In genomic region chr16:630815-631405, GRCh38 we compare ENCODE assay signal across 8 cellular contexts. TPM values are rescaled to one million over a fixed set of nuclear protein-coding genes. Genes with fewer than 3 reads are reported as not detected.
DNase-seq lines count a peak whose midpoint lies in the region; ATAC-seq, FAIRE-seq and TF ChIP-seq lines count a peak whose summit lies in the region.
"Had no signal": no experiment of that assay in that cellular context is flagged by ENCODE, and none has a peak within 500 bp of the region (broad histone marks: within the 10 kb centered on the region; RNA-seq: fewer than 3 reads in every experiment).

WFIKKN1 (plus strand) TSS chr16:630985; CDS start chr16:631254, 269 bp downstream.

- ATAC-seq in WTC11, result peak; percentile 83
- no peak for ATAC-seq in GM19467 (IDR thresholded peaks at IDR 0.05; ENCODE audit: unreplicated experiment)

- H3K27ac Mint-ChIP-seq in WTC11, result peak within 1 kb of the TSS; percentile 41
- H3K27ac Mint-ChIP-seq: activated CD4-positive, alpha-beta memory T cell treated with anti-CD3 and anti-CD28 coated beads for 36 hours had no signal

- H3K79me2 ChIP-seq in smooth muscle cell (ENCODE audit: low read depth), result peaks cover 10% of the 10 kb centered on the region

- peaks cover 11% of the 10 kb centered on the region for H4K20me1 ChIP-seq in smooth muscle cell (ENCODE audit: low read depth)

- H3K36me3 Mint-ChIP-seq in WTC11, result peaks cover 3% of the 10 kb centered on the region; the same call in 1 of the 2 replicates
- H3K36me3 Mint-ChIP-seq: activated CD4-positive, alpha-beta memory T cell treated with anti-CD3 and anti-CD28 coated beads for 36 hours had no signal

- H3K27ac ChIP-seq in kidney (ENCODE audit: low read depth in 2 of 2, low read length in 2 of 2) (no peak within 1 kb of the TSS), smooth muscle cell (ENCODE audit: low read depth) (peak within 1 kb of the TSS; percentile 15)

- TF ChIP-seq CTCF in WTC11 (IDR thresholded peaks at IDR 0.05) (no peak), kidney (IDR thresholded peaks at IDR 0.05; ENCODE audit: borderline replicate concordance, extremely low read depth, insufficient read depth) (no peak), smooth muscle cell (IDR thresholded peaks at IDR 0.05; ENCODE audit: borderline replicate concordance, insufficient read depth, poor library complexity, severe bottlenecking) (no peak)

- POLR2A ChIA-PET in WTC11 (lab: Charles Lee), result no interaction called here

- H3K36me3 ChIP-seq in kidney (ENCODE audit: control insufficient read depth in 1 of 2, insufficient read depth in 2 of 2, low read length in 2 of 2) (peaks cover 0 to 6% of the 10 kb centered on the region in 2 donors), smooth muscle cell (ENCODE audit: low read depth) (no peaks in the 10 kb centered on the region)

- H3K4me2 ChIP-seq in smooth muscle cell, result peak within 1 kb of the TSS; percentile 48

- intact Hi-C loops in kidney (cut with DNase I), result no loop called here

- H3K27me3 ChIP-seq in smooth muscle cell (ENCODE audit: low read depth), result no peaks in the 10 kb centered on the region

- no peaks in the 10 kb centered on the region for H3K9me3 Mint-ChIP-seq in WTC11
- H3K9me3 Mint-ChIP-seq: activated CD4-positive, alpha-beta memory T cell treated with anti-CD3 and anti-CD28 coated beads for 36 hours had no signal

- no peaks in the 10 kb centered on the region for H3K27me3 Mint-ChIP-seq in WTC11 (ENCODE audit: low read depth)
- H3K27me3 Mint-ChIP-seq: activated CD4-positive, alpha-beta memory T cell treated with anti-CD3 and anti-CD28 coated beads for 36 hours had no signal

- CTCF ChIA-PET in WTC11 (lab: Charles Lee), result interaction anchor here (0.9 to 2.7 kb wide), 7 partner anchors 9 to 64 kb away, joined by 3 to 18 read pairs (median 4); partner anchors contain the start of genes NHLRC4, RHBDL1 and WDR90

- no peak for FAIRE-seq in kidney (lab: Jason Lieb, UNC)

- no peak within 1 kb of the TSS for H2AFZ ChIP-seq in smooth muscle cell (ENCODE audit: low read depth)

- peaks cover 18% of the 10 kb centered on the region for H3K4me1 Mint-ChIP-seq in WTC11

- 21% methylated on average over 22 of the region's 23 CpGs for WGBS in smooth muscle cell (ENCODE audit: low lambda C conversion rate)

- H3K9me3 ChIP-seq in kidney (ENCODE audit: control insufficient read depth in 1 of 2, low read length in 2 of 2), result no peaks in the 10 kb centered on the region
- no peaks in the 10 kb centered on the region for H3K9me3 ChIP-seq in smooth muscle cell (replicated peaks; ENCODE audit: low read depth)

- DNase-seq in HT-29 (ENCODE audit: low spot score) (peak; percentile 63), WTC11 (ENCODE audit: low spot score) (peak; percentile 85), kidney (peak; percentile 83), smooth muscle cell (lab: John Stamatoyannopoulos, UW; ENCODE audit: unreplicated experiment) (no peak), NCI-H446 treated with DMSO at 0.1 percent for 48 hours (lab: John Stamatoyannopoulos, UW) (no peak)
- no peak for DNase-seq in activated CD8-positive, alpha-beta memory T cell treated with anti-CD3 and anti-CD28 coated beads, Interleukin-2, amount 50 U/mL, for 48 hours
- DNase-seq: activated CD4-positive, alpha-beta memory T cell treated with anti-CD3 and anti-CD28 coated beads for 36 hours had no signal

- peaks cover 8% of the 10 kb centered on the region for H3F3A ChIP-seq in smooth muscle cell (ENCODE audit: low read depth)

- H3K4me1 ChIP-seq in kidney (ENCODE audit: control insufficient read depth in 1 of 2, insufficient read depth in 1 of 2, low read depth in 1 of 2, low read length in 2 of 2) (peaks cover 12 to 33% of the 10 kb centered on the region in 2 donors), smooth muscle cell (ENCODE audit: low read depth) (peaks cover 25% of the 10 kb centered on the region)

- H3K9ac ChIP-seq in kidney (ENCODE audit: low read length in 2 of 2) (no peak within 1 kb of the TSS), smooth muscle cell (ENCODE audit: low read depth) (no peak within 1 kb of the TSS)

- peak within 1 kb of the TSS; percentile 59 for H3K4me3 Mint-ChIP-seq in WTC11
- H3K4me3 Mint-ChIP-seq: activated CD4-positive, alpha-beta memory T cell treated with anti-CD3 and anti-CD28 coated beads for 36 hours had no signal

- H3K4me3 ChIP-seq in kidney (ENCODE audit: low read length in 2 of 2) (no peak within 1 kb of the TSS), smooth muscle cell (no peak within 1 kb of the TSS)

TF ChIP-seq in WTC11, 78 proteins besides CTCF, POLR2A, EP300 and RAD21 (continues in another document):
- TF ChIP-seq SMAD4 (CRISPR knock-in tag; IDR thresholded peaks at IDR 0.05) (no peak), SMAD3 (CRISPR knock-in tag; IDR thresholded peaks at IDR 0.05; ENCODE audit: borderline replicate concordance) (no peak), NFYB (CRISPR knock-in tag; conservative IDR thresholded peaks at IDR 0.05; ENCODE audit: low read depth) (no peak), PREB (CRISPR knock-in tag; IDR thresholded peaks at IDR 0.05; ENCODE audit: borderline replicate concordance) (no peak), E2F5 (CRISPR knock-in tag; IDR thresholded peaks at IDR 0.05) (no peak), ZNF423 (CRISPR knock-in tag; IDR thresholded peaks at IDR 0.05) (peak; percentile 48; the same call in 1 of the 2 replicates), ELF4 (CRISPR knock-in tag; IDR thresholded peaks at IDR 0.05; ENCODE audit: low read depth) (no peak), ZSCAN18 (CRISPR knock-in tag; IDR thresholded peaks at IDR 0.05) (no peak), ZNF138 (CRISPR knock-in tag; conservative IDR thresholded peaks at IDR 0.05) (0 out of 2 replicates have a peak, but pooled peaks have one; percentile 14), SOX15 (CRISPR knock-in tag; IDR thresholded peaks at IDR 0.05) (no peak), IRF1 (CRISPR knock-in tag; IDR thresholded peaks at IDR 0.05) (no peak), USF1 (CRISPR knock-in tag; IDR thresholded peaks at IDR 0.05) (peak; percentile 8; the same call in 1 of the 2 replicates), TEAD4 (CRISPR knock-in tag; IDR thresholded peaks at IDR 0.05) (no peak)

RNA-seq across cellular contexts. Expression of gene WFIKKN1, which starts in this region (rescaled TPM):
- total RNA-seq in HT-29 (2014; rRNA removed; shearing (Covaris generic)), result 0.74 and 1.1 TPM in 2 replicates
- total RNA-seq in WTC11 (2021), result 12.3 to 18.6 TPM (median 17.3 TPM) in 3 replicates
- total RNA-seq in kidney, result 0.69 TPM
- polyA plus RNA-seq in kidney (ENCODE audit: insufficient read depth, low read depth, low replicate concordance), result 1.8 TPM
- total RNA-seq in smooth muscle cell, result 1.5 TPM in 1 of 2 replicates, not detected in the other
- 0.77 and 0.83 TPM in 2 replicates for polyA plus RNA-seq in smooth muscle cell

Comparison
In these comparisons a context has a peak if more than half of its experiments do, and no peak if none do; other contexts are left out.
1. DNase-seq: peak in HT-29 (single experiment), WTC11 (single experiment) and kidney (single experiment); none in smooth muscle cell (single experiment), activated CD8-positive, alpha-beta memory T cell treated with anti-CD3 and anti-CD28 coated beads, Interleukin-2, amount 50 U/mL, for 48 hours (single experiment) and NCI-H446 treated with DMSO at 0.1 percent for 48 hours (single experiment).